1 cellular context compared by ENCODE assay signal in genomic region chr16:23753908-23754593, GRCh38.
TF ChIP-seq lines count a peak whose summit lies in the region.

No MANE protein-coding gene starts in this region.

TF ChIP-seq in H1, 55 proteins besides CTCF, POLR2A, EP300 and RAD21:
- TF ChIP-seq ATF3 (IDR thresholded peaks at IDR 0.05; ENCODE audit: insufficient read depth, low read depth, low read length), result no peak
- peak; percentile 81; the same call in 1 of the 2 replicates for TF ChIP-seq KDM1A (IDR thresholded peaks at IDR 0.05; ENCODE audit: borderline replicate concordance, low read length)
TF ChIP-seq in H1: peak in this region for 1.
